ENCODE assay signal across 9 cellular contexts in the genomic region with DNA sequence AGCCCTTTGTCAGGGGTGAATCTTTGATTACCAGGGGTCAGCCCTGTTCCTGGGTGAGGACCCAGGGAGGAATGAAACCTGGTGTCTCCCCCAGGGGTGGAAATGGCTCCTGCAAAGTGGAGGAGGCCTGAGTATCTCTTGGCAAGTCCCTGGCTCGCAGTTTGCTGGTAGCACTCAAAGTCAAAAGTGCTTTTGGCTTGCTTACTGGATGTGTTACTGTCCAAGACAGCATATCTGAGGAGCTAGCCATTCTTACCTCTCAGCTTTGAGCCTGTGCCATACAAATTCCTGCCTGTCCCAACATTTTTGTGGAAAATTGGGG. TPM values are rescaled to one million over a fixed set of nuclear protein-coding genes. Genes with fewer than 3 reads are reported as not detected.
DNase-seq lines count a peak whose midpoint lies in the region; ATAC-seq, FAIRE-seq and TF ChIP-seq lines count a peak whose summit lies in the region.
"Had no signal": no experiment of that assay in that cellular context is flagged by ENCODE, and none has a peak within 500 bp of the region (broad histone marks: within the 10 kb centered on the region; RNA-seq: fewer than 3 reads in every experiment).

No MANE protein-coding gene starts in this region.

- no CpG with 5 or more reads among the region's 1 CpG for WGBS in IMR-90 (ENCODE audit: extremely low coverage in 2 of 2, insufficient read length in 1 of 2), 2 experiments
- 11 to 33% (median 15%) methylated on average over 1 of the region's 1 CpG for WGBS in adrenal gland, 4 donors

- H3K18ac ChIP-seq in IMR-90 (ENCODE audit: low read depth, low read length): no peak overlapping the region

- DNase-seq in IMR-90: peak; percentile 26
- DNase-seq in adrenal gland: peak in 2 of 7 donors; percentile 27 to 36
- no peak for DNase-seq in keratinocyte (ENCODE audit: low read depth, low spot score)
- no peak for DNase-seq in stimulated activated naive CD8-positive, alpha-beta T cell treated with anti-CD3 and anti-CD28 coated beads, Interleukin-15, amount 100 ng/mL, for 72 hours
- no peak for DNase-seq in NCI-H524 (lab: John Stamatoyannopoulos, UW)
- DNase-seq: brain microvascular endothelial cell had no signal

- ATAC-seq in IMR-90 (ENCODE audit: low read depth) (peak; percentile 59), HG02840 (IDR thresholded peaks at IDR 0.05; ENCODE audit: low FRiP score, unreplicated experiment) (no peak), GM21423 (IDR thresholded peaks at IDR 0.05; ENCODE audit: unreplicated experiment) (no peak)
- ATAC-seq in stimulated activated naive CD8-positive, alpha-beta T cell treated with anti-CD3 and anti-CD28 coated beads, Interleukin-15, amount 100 ng/mL, for 72 hours: no peak

- peaks cover 16% of the 10 kb centered on the region for H3K9me1 ChIP-seq in IMR-90 (ENCODE audit: insufficient read depth, low read length)
- no peaks in the 10 kb centered on the region for H3K9me1 ChIP-seq in keratinocyte (ENCODE audit: control insufficient read depth, extremely low read depth, insufficient read depth, low read length)

- CTCF ChIA-PET in IMR-90 (lab: Yijun Ruan, JAX): no interaction called here

- no peak overlapping the region for H2BK120ac ChIP-seq in IMR-90 (ENCODE audit: low read depth, low read length)

- H3K27ac Mint-ChIP-seq in stimulated activated naive CD8-positive, alpha-beta T cell treated with anti-CD3 and anti-CD28 coated beads, Interleukin-15, amount 100 ng/mL, for 72 hours: no peak overlapping the region

- no peak overlapping the region for H2BK20ac ChIP-seq in IMR-90 (ENCODE audit: low read depth, low read length)

- TF ChIP-seq CTCF in IMR-90 (conservative IDR thresholded peaks at IDR 0.05; ENCODE audit: low read depth, low read length) (no peak), adrenal gland (IDR thresholded peaks at IDR 0.05) (no peak), keratinocyte (optimal IDR thresholded peaks at IDR 0.05 in 1 of 3, IDR thresholded peaks at IDR 0.05 in 1 of 3, conservative IDR thresholded peaks at IDR 0.05 in 1 of 3; ENCODE audit: extremely low read depth in 1 of 3, insufficient read depth in 2 of 3, low read length in 3 of 3) (no peak)

- H3K27me3 Mint-ChIP-seq in stimulated activated naive CD8-positive, alpha-beta T cell treated with anti-CD3 and anti-CD28 coated beads, Interleukin-15, amount 100 ng/mL, for 72 hours: no peaks in the 10 kb centered on the region

- no peak overlapping the region for H3K56ac ChIP-seq in IMR-90 (ENCODE audit: extremely low read depth, insufficient read depth, low read length)

- peaks cover 60% of the 10 kb centered on the region for H4K20me1 ChIP-seq in IMR-90 (ENCODE audit: insufficient read depth, low read length)
- H4K20me1 ChIP-seq in keratinocyte (ENCODE audit: control insufficient read depth, extremely low read depth, insufficient read depth, low read length): no peaks in the 10 kb centered on the region

- H3K79me1 ChIP-seq in IMR-90 (ENCODE audit: low read depth in 1 of 2, low read length in 2 of 2): peaks cover 42 to 88% of the 10 kb centered on the region in 2 experiments

- H3K4me3 Mint-ChIP-seq in stimulated activated naive CD8-positive, alpha-beta T cell treated with anti-CD3 and anti-CD28 coated beads, Interleukin-15, amount 100 ng/mL, for 72 hours: peak overlapping the region; percentile 56 to 57

- H3K9me3 ChIP-seq in IMR-90 (ENCODE audit: control insufficient read depth, insufficient read depth, low read length): peaks cover 2% of the 10 kb centered on the region; the same call in 1 of the 2 replicates
- H3K9me3 ChIP-seq in adrenal gland (replicated peaks in 1 of 3): peaks cover 0 to 6% (median 0%) of the 10 kb centered on the region in 3 donors
- peaks cover 2% of the 10 kb centered on the region for H3K9me3 ChIP-seq in keratinocyte (ENCODE audit: control insufficient read depth, low read depth, low read length)

- no peak overlapping the region for H4K5ac ChIP-seq in IMR-90 (ENCODE audit: low read depth, low read length)

- dilution Hi-C loops in IMR-90 (cut with HindIII; ENCODE audit: low sequenced_read_pairs, unreplicated experiment) (no loop called here), keratinocyte (cut with MboI; ENCODE audit: extremely low pct_ligation_motif_present, low sequenced_read_pairs) (no loop called here)

- peak overlapping the region; percentile 48; the same call in 1 of the 2 replicates for H3K23ac ChIP-seq in IMR-90 (ENCODE audit: low read depth, low read length)

- H4K8ac ChIP-seq in IMR-90 (ENCODE audit: low read depth in 2 of 2, low read length in 2 of 2): no peak overlapping the region

- no peak for FAIRE-seq in keratinocyte (lab: Jason Lieb, UNC)
- FAIRE-seq: GM18507 had no signal

- peak overlapping the region; percentile 24; the same call in 1 of the 2 replicates for H3K14ac ChIP-seq in IMR-90 (replicated peaks; ENCODE audit: low read depth, low read length)

- peak overlapping the region; percentile 100 for H3K4me2 ChIP-seq in IMR-90 (ENCODE audit: low read depth, low read length)
- peak overlapping the region; percentile 81 for H3K4me2 ChIP-seq in keratinocyte (ENCODE audit: control insufficient read depth, extremely low read depth, insufficient read depth, low read depth, low read length)

- H3K4me3 ChIP-seq in IMR-90 (ENCODE audit: insufficient read depth, low read depth, low read length) (no peak overlapping the region), adrenal gland (peak overlapping the region in 2 of 4 donors; percentile 9 to 52), keratinocyte (ENCODE audit: control insufficient read depth in 2 of 3, extremely low read depth in 1 of 3, insufficient read depth in 2 of 3, low read depth in 1 of 3, low read length in 3 of 3) (peak overlapping the region in 2 of 3 experiments; percentile 15 to 18)

- TF ChIP-seq POLR2A in IMR-90 (IDR thresholded peaks at IDR 0.05; ENCODE audit: low read depth, low read length): no peak
- no peak for TF ChIP-seq POLR2A in adrenal gland (IDR thresholded peaks at IDR 0.05)

- H3K27ac ChIP-seq in IMR-90 (ENCODE audit: insufficient read depth, low read length) (peak overlapping the region; percentile 62; the same call in 1 of the 2 replicates), adrenal gland (peak overlapping the region in 4 of 5 donors; percentile 0 to 63 (median 56)), keratinocyte (ENCODE audit: control insufficient read depth, insufficient read depth, low read length) (peak overlapping the region; percentile 13)
- H3K27ac ChIP-seq: brain microvascular endothelial cell had no signal

- H3K4me1 ChIP-seq in IMR-90 (ENCODE audit: control insufficient read depth, insufficient read depth, low read length): peaks cover 14% of the 10 kb centered on the region
- peaks cover 22 to 47% of the 10 kb centered on the region in 2 donors for H3K4me1 ChIP-seq in adrenal gland (replicated peaks in 1 of 2)
- peaks cover 12% of the 10 kb centered on the region for H3K4me1 ChIP-seq in keratinocyte (ENCODE audit: control insufficient read depth, extremely low read depth, insufficient read depth, low read length)

- POLR2A ChIA-PET in IMR-90 (lab: Charles Lee; ENCODE audit: unreplicated experiment): no interaction called here

- intact Hi-C loops in IMR-90 (cut with micrococcal nuclease): no loop called here
- intact Hi-C loops in adrenal gland (cut with DNase I): no loop called here

- H3K4ac ChIP-seq in IMR-90 (ENCODE audit: low read depth, low read length): no peak overlapping the region

- H2AK5ac ChIP-seq in IMR-90 (ENCODE audit: low read depth, low read length): no peak overlapping the region

- H3K79me2 ChIP-seq in keratinocyte (ENCODE audit: control insufficient read depth, insufficient read depth, low read length): peaks cover 20% of the 10 kb centered on the region

- TF ChIP-seq RAD21 in IMR-90 (IDR thresholded peaks at IDR 0.05; ENCODE audit: low read length): no peak

- BruUV-seq in IMR-90 (replicated peaks; lab: Mats Ljungman, UMichigan): no TSS peak

- H3K9me3 Mint-ChIP-seq in stimulated activated naive CD8-positive, alpha-beta T cell treated with anti-CD3 and anti-CD28 coated beads, Interleukin-15, amount 100 ng/mL, for 72 hours: peaks cover 4 to 8% of the 10 kb centered on the region in 2 donors

- H4K91ac ChIP-seq in IMR-90 (ENCODE audit: insufficient read depth, low read depth, low read length): no peak overlapping the region

- no peaks in the 10 kb centered on the region for H3K27me3 ChIP-seq in IMR-90 (ENCODE audit: control insufficient read depth, insufficient read depth, low read length)
- H3K27me3 ChIP-seq in adrenal gland: no peaks in the 10 kb centered on the region
- H3K27me3 ChIP-seq in keratinocyte (ENCODE audit: control insufficient read depth, extremely low read depth, insufficient read depth, low read length): no peaks in the 10 kb centered on the region
- H3K27me3 ChIP-seq: brain microvascular endothelial cell had no signal

- H2BK5ac ChIP-seq in IMR-90 (ENCODE audit: low read depth, low read length, poor library complexity, severe bottlenecking): no peak overlapping the region

- peaks cover 4% of the 10 kb centered on the region for H3K36me3 ChIP-seq in IMR-90 (ENCODE audit: control insufficient read depth, insufficient read depth, low read length)
- H3K36me3 ChIP-seq in adrenal gland (replicated peaks in 1 of 2): no peaks in the 10 kb centered on the region
- peaks cover 0 to 1% of the 10 kb centered on the region in 2 experiments for H3K36me3 ChIP-seq in keratinocyte (ENCODE audit: control insufficient read depth in 2 of 2, extremely low read depth in 1 of 2, insufficient read depth in 2 of 2, low read length in 2 of 2)

- in situ Hi-C loops in IMR-90 (cut with MboI; ENCODE audit: low sequenced_read_pairs): no loop called here

- H3K9ac ChIP-seq in IMR-90 (ENCODE audit: low read depth, low read length) (peak overlapping the region; percentile 41; the same call in 1 of the 2 replicates), keratinocyte (ENCODE audit: control insufficient read depth, extremely low read depth, insufficient read depth, low read length) (peak overlapping the region; percentile 8)

- H2BK15ac ChIP-seq in IMR-90 (ENCODE audit: low read depth, low read length): no peak overlapping the region

- no peak overlapping the region for H2AFZ ChIP-seq in IMR-90 (replicated peaks; ENCODE audit: low read length, poor library complexity)
- H2AFZ ChIP-seq in keratinocyte (ENCODE audit: control insufficient read depth, low read length): no peak overlapping the region

- no peak overlapping the region for H2AK9ac ChIP-seq in IMR-90 (replicated peaks; ENCODE audit: low read depth, low read length, poor library complexity)

- H3K4me1 Mint-ChIP-seq in stimulated activated naive CD8-positive, alpha-beta T cell treated with anti-CD3 and anti-CD28 coated beads, Interleukin-15, amount 100 ng/mL, for 72 hours: peaks cover 12% of the 10 kb centered on the region

RNA-seq across cellular contexts. Expression of gene ZNF618, which starts 9.9 kb away (rescaled TPM):
- 7.5 and 8.2 TPM in 2 replicates for total RNA-seq in IMR-90 (2012; rRNA removed)
- 9.4 and 10.2 TPM in 2 replicates for polyA plus RNA-seq in IMR-90 (2012; rRNA removed)
- polyA plus RNA-seq in IMR-90 (2012; cell fraction: cytosol; rRNA removed): 4.1 and 5.9 TPM in 2 replicates
- 18.5 and 28.9 TPM in 2 replicates for polyA plus RNA-seq in IMR-90 (2012; cell fraction: nucleus; rRNA removed; ENCODE audit: low replicate concordance)
- total RNA-seq in adrenal gland: 10 to 100 TPM in 6 of 8 donors, 1 to 10 TPM in 2; 6.6 to 21.3 (median 12.1) TPM
- polyA plus RNA-seq in adrenal gland: 1 to 10 TPM; 4.5 to 8.0 (median 5.5) TPM
- polyA plus RNA-seq in keratinocyte: 2.0 to 4.6 TPM (median 2.5 TPM) in 3 replicates
- polyA plus RNA-seq in keratinocyte (2011; ENCODE audit: low read depth): 0.26 TPM
- polyA plus RNA-seq in keratinocyte (2011; cell fraction: cytosol; rRNA removed): 2.6 and 3.5 TPM in 2 replicates
- 8.9 and 9.9 TPM in 2 replicates for polyA plus RNA-seq in keratinocyte (2011; cell fraction: nucleus; rRNA removed)
- 0.27 and 6.8 TPM in 2 replicates for polyA plus RNA-seq in keratinocyte (2012; ENCODE audit: low replicate concordance)
- 3.9 to 12.1 TPM (median 6.8 TPM) in 3 replicates for polyA minus RNA-seq in keratinocyte
- polyA minus RNA-seq in keratinocyte (2011; cell fraction: cytosol; rRNA and poly(A)+ RNA removed): 3.1 TPM
- 8.0 and 11.7 TPM in 2 replicates for polyA minus RNA-seq in keratinocyte (2011; cell fraction: nucleus; rRNA and poly(A)+ RNA removed)
